ENCODE assay signal across 9 cellular contexts in genomic region chr3:4850211-4850927, GRCh38.
A peak's percentile ranks its signal among the peaks of the same experiment; 100 is the strongest.
DNase-seq lines count a peak whose midpoint lies in the region; ATAC-seq and TF ChIP-seq lines count a peak whose summit lies in the region.
"Had no signal": no experiment of that assay in that cellular context is flagged by ENCODE, and none has a peak within 500 bp of the region (broad histone marks: within the 10 kb centered on the region; RNA-seq: fewer than 3 reads in every experiment).

No MANE protein-coding gene starts in this region.

- peaks cover 24% of the 10 kb centered on the region for H3K4me1 Mint-ChIP-seq in progenitor cell of endocrine pancreas (ENCODE audit: low read depth)

- no peak overlapping the region for H3K4me3 Mint-ChIP-seq in progenitor cell of endocrine pancreas (ENCODE audit: low read depth)

- TF ChIP-seq CTCF in GM12865 (IDR thresholded peaks at IDR 0.05; ENCODE audit: insufficient read depth, low read depth, low read length, missing control alignments) (no peak), thyroid gland (IDR thresholded peaks at IDR 0.05) (no peak), progenitor cell of endocrine pancreas (IDR thresholded peaks at IDR 0.05; ENCODE audit: unreplicated experiment) (no peak)

- H3K36me3 ChIP-seq in effector memory CD4-positive, alpha-beta T cell (ENCODE audit: control insufficient read depth, insufficient read depth, low read length): no peaks in the 10 kb centered on the region
- no peaks in the 10 kb centered on the region for H3K36me3 ChIP-seq in thyroid gland
- H3K36me3 ChIP-seq: cardiac muscle cell had no signal

- TF ChIP-seq POLR2A in thyroid gland (IDR thresholded peaks at IDR 0.05): no peak

- no peak overlapping the region for H3K27ac Mint-ChIP-seq in progenitor cell of endocrine pancreas

- 86 to 87% methylated on average over 5 of the region's 5 CpGs for WGBS in thyroid gland, 2 donors

- peaks cover 6% of the 10 kb centered on the region for H3K27me3 Mint-ChIP-seq in progenitor cell of endocrine pancreas

- DNase-seq in GM12865 (ENCODE audit: low read depth) (peak; percentile 80), thyroid gland (no peak), DMS 273 (lab: John Stamatoyannopoulos, UW; ENCODE audit: unreplicated experiment) (no peak), NCI-H1930 (lab: John Stamatoyannopoulos, UW) (no peak), progenitor cell of endocrine pancreas (ENCODE audit: low spot score, unreplicated experiment) (no peak)
- peak in 2 of 3 donors; percentile 34 to 43 for DNase-seq in effector memory CD4-positive, alpha-beta T cell

- intact Hi-C loops in thyroid gland (cut with DNase I): no loop called here

- peaks cover 55% of the 10 kb centered on the region for H3K4me1 ChIP-seq in effector memory CD4-positive, alpha-beta T cell (ENCODE audit: control insufficient read depth, insufficient read depth, low read length, poor library complexity, severe bottlenecking)
- H3K4me1 ChIP-seq in thyroid gland: peaks cover 15 to 33% of the 10 kb centered on the region in 2 donors

- H3K27ac ChIP-seq in effector memory CD4-positive, alpha-beta T cell (ENCODE audit: insufficient read depth, low read length, poor library complexity, severe bottlenecking): peak overlapping the region; percentile 87
- no peak overlapping the region for H3K27ac ChIP-seq in thyroid gland
- H3K27ac ChIP-seq: cardiac muscle cell had no signal

- ATAC-seq in GM21576 (IDR thresholded peaks at IDR 0.05; ENCODE audit: unreplicated experiment) (peak; percentile 2), HG03571 (IDR thresholded peaks at IDR 0.05; ENCODE audit: unreplicated experiment) (peak; percentile 37)

- H3K4me3 ChIP-seq in GM12865 (ENCODE audit: low read depth, low read length) (0 out of 2 replicates have a peak overlapping the region, but pooled peaks have one; percentile 5), thyroid gland (replicated peaks in 1 of 3) (no peak overlapping the region)
- no peak overlapping the region for H3K4me3 ChIP-seq in effector memory CD4-positive, alpha-beta T cell (ENCODE audit: insufficient read depth, low read depth, low read length, poor library complexity, severe bottlenecking)
- H3K4me3 ChIP-seq: cardiac muscle cell had no signal

- H3K9me3 ChIP-seq in effector memory CD4-positive, alpha-beta T cell (ENCODE audit: control insufficient read depth, low read length): no peaks in the 10 kb centered on the region
- H3K9me3 ChIP-seq in thyroid gland: no peaks in the 10 kb centered on the region

- no peaks in the 10 kb centered on the region for H3K27me3 ChIP-seq in effector memory CD4-positive, alpha-beta T cell (replicated peaks; ENCODE audit: control insufficient read depth, insufficient read depth, low read length, poor library complexity, severe bottlenecking)
- H3K27me3 ChIP-seq in thyroid gland: no peaks in the 10 kb centered on the region
- H3K27me3 ChIP-seq: cardiac muscle cell had no signal

- H3K36me3 Mint-ChIP-seq in progenitor cell of endocrine pancreas (ENCODE audit: insufficient read depth): no peaks in the 10 kb centered on the region

- H3K9me3 Mint-ChIP-seq in progenitor cell of endocrine pancreas (ENCODE audit: low read depth): no peaks in the 10 kb centered on the region

Comparison
In these comparisons a context has a peak if more than half of its experiments do, and no peak if none do; other contexts are left out.
1. DNase-seq: peak in GM12865 (single experiment) and effector memory CD4-positive, alpha-beta T cell (2 of 3); none in thyroid gland (0 of 2), DMS 273 (single experiment), NCI-H1930 (0 of 2) and progenitor cell of endocrine pancreas (single experiment).